Comparison of ENCODE assay signal across 8 cellular contexts in the genomic region with DNA sequence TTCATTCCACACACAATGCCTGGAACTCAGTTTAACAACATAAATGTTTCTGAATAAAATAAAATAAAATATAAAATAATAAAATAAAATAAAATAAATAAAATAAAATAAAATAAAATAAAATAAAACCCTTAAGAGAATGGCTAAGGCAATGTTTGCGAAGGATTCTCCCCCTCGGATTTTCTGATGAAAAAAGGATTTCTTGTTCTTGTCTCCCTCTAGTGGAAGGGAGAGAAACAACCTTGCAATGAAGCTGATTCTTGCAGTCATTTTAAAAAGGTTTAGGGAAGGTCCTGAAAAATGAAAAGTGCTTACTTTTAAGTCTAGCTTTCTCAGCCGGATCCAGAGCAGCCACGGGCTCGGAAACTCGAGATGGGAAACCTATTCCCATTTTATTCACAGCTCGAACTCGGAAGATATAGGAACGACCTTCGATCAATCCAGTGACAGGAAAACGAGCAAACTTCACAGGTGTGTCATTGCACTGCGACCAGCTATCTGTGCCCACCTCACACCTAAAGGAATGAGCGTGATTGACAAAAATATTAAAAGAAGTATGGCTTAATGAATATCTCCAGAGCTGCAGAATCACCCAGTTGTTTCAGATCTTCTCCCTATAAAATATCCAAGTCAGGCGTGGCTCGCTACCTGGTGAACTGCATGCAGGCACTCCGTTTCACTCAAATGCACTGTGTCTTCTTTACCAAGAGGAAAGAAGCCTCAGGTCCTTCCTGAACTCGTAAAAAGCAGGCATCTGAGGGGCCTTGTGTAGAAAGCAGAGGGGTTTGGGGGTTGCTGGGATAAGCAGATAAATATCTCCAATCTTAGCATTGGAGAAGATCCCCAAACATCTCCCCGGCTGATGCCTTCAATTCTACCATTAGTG.
A peak's percentile ranks its signal among the peaks of the same experiment; 100 is the strongest.
DNase-seq lines count a peak whose midpoint lies in the region; ATAC-seq, FAIRE-seq and TF ChIP-seq lines count a peak whose summit lies in the region.

No MANE protein-coding gene starts in this region.

- H3K4me3 ChIP-seq in brain microvascular endothelial cell (ENCODE audit: low read depth, low read length) (no peak overlapping the region), HepG2 (replicated peaks in 1 of 3; ENCODE audit: insufficient read depth in 1 of 3, low read depth in 2 of 3, low read length in 3 of 3) (peak overlapping the region in 1 of 3 experiments; percentile 24; a peak in 1 of 6 replicates)

- no peaks in the 10 kb centered on the region for H3K9me3 ChIP-seq in HepG2 (ENCODE audit: low read length)

- no peaks in the 10 kb centered on the region for H4K20me1 ChIP-seq in HepG2 (ENCODE audit: insufficient read depth, low read length)

- FAIRE-seq in A204.1 (lab: Jason Lieb, UNC) (peak; percentile 97), HepG2 (lab: Jason Lieb, UNC) (peak; percentile 78)

- H2AFZ ChIP-seq in HepG2 (ENCODE audit: low read length), result peak overlapping the region; percentile 52

- H3K36me3 ChIP-seq in brain microvascular endothelial cell (replicated peaks) (no peaks in the 10 kb centered on the region), HepG2 (replicated peaks in 1 of 2; ENCODE audit: control insufficient read depth in 1 of 2, insufficient read depth in 2 of 2, low read length in 2 of 2) (no peaks in the 10 kb centered on the region)

- WGBS in HepG2 (ENCODE audit: low lambda C conversion rate), result 44% methylated on average over 18 of the region's 18 CpGs

- H3K9me3 Mint-ChIP-seq in activated naive CD8-positive, alpha-beta T cell treated with anti-CD3 and anti-CD28 coated beads for 36 hours, result no peaks in the 10 kb centered on the region

- no peaks in the 10 kb centered on the region for H3K79me2 ChIP-seq in HepG2 (ENCODE audit: insufficient read depth, low read length)

- DNase-seq in GM10266 (ENCODE audit: extremely low spot score) (peak; percentile 59), NCI-H2107 (lab: John Stamatoyannopoulos, UW) (peak; percentile 0), brain microvascular endothelial cell (no peak), HepG2 (ENCODE audit: low spot score) (peak; percentile 36), OCI-M2 (lab: John Stamatoyannopoulos, UW; ENCODE audit: unreplicated experiment) (no peak)
- no peak for DNase-seq in activated naive CD8-positive, alpha-beta T cell treated with anti-CD3 and anti-CD28 coated beads for 36 hours
- DNase-seq in activated CD4-positive, CD25-positive, alpha-beta regulatory T cell treated with anti-CD3 and anti-CD28 coated beads, Interleukin-2, amount 50 U/mL, for 72 hours, result no peak

- peaks cover 66% of the 10 kb centered on the region for H3K4me1 ChIP-seq in HepG2 (ENCODE audit: insufficient read depth, low read length)

- H3K27me3 ChIP-seq in brain microvascular endothelial cell (replicated peaks) (no peaks in the 10 kb centered on the region), HepG2 (ENCODE audit: control insufficient read depth in 1 of 2, insufficient read depth in 2 of 2, low read length in 2 of 2) (no peaks in the 10 kb centered on the region)

- no peak overlapping the region for H3K27ac ChIP-seq in brain microvascular endothelial cell
- no peak overlapping the region for H3K27ac ChIP-seq in HepG2 (ENCODE audit: extremely low read length, insufficient read depth, low read length)

- no peak for ATAC-seq in HepG2

- no TSS peak for BruUV-seq in HepG2 (replicated peaks; lab: Mats Ljungman, UMichigan)

- in situ Hi-C loops in brain microvascular endothelial cell (cut with HindIII; ENCODE audit: low pct_ligation_motif_present, low sequenced_read_pairs) (no loop called here), HepG2 (cut with HindIII; ENCODE audit: extremely low pct_ligation_motif_present, low pct_unique_long_range_greater_than_20kb) (loop anchor here (5.0 to 10.0 kb wide), 2 partner anchors 96 to 217 kb away; a partner anchor contains a TSS)

- no peaks in the 10 kb centered on the region for H3K36me3 Mint-ChIP-seq in activated naive CD8-positive, alpha-beta T cell treated with anti-CD3 and anti-CD28 coated beads for 36 hours

- peak; percentile 41; the same call in 1 of the 2 replicates for TF ChIP-seq RAD21 in HepG2 (CRISPR knock-in tag; IDR thresholded peaks at IDR 0.05)

- peak overlapping the region; percentile 54 for H3K4me2 ChIP-seq in HepG2 (ENCODE audit: low read depth, low read length)

- TF ChIP-seq CTCF in GM10266 (IDR thresholded peaks at IDR 0.05; ENCODE audit: control insufficient read depth, insufficient read depth, low read depth, missing control alignments) (peak; percentile 67), brain microvascular endothelial cell (IDR thresholded peaks at IDR 0.05; ENCODE audit: low read depth, low read length, missing control alignments) (peak; percentile 69), HepG2 (CRISPR knock-in tag; IDR thresholded peaks at IDR 0.05) (peak; percentile 63)

- CTCF ChIA-PET in HepG2 (lab: Yijun Ruan, JAX; ENCODE audit: low intra/inter-chr PET ratio, low total read pairs), result interaction anchor here (0.7 to 2.4 kb wide), 4 partner anchors 88 to 219 kb away, joined by 4 to 16 read pairs (median 4); no protein-coding TSS in a partner anchor

- peaks cover 3% of the 10 kb centered on the region for H3K4me1 Mint-ChIP-seq in activated naive CD8-positive, alpha-beta T cell treated with anti-CD3 and anti-CD28 coated beads for 36 hours

- TF ChIP-seq POLR2A in HepG2 (IDR thresholded peaks at IDR 0.05; ENCODE audit: insufficient read depth in 1 of 2, low read depth in 2 of 2, low read length in 2 of 2), result no peak

- H3K4me3 Mint-ChIP-seq in activated naive CD8-positive, alpha-beta T cell treated with anti-CD3 and anti-CD28 coated beads for 36 hours, result no peak overlapping the region

- POLR2A ChIA-PET in HepG2 (lab: Yijun Ruan, JAX), result interaction anchor here (0.7 to 2.9 kb wide), 3 partner anchors 23 to 95 kb away, joined by 3 to 16 read pairs (median 3); no protein-coding TSS in a partner anchor

- no peaks in the 10 kb centered on the region for H3K27me3 Mint-ChIP-seq in activated naive CD8-positive, alpha-beta T cell treated with anti-CD3 and anti-CD28 coated beads for 36 hours

- intact Hi-C loops in HepG2 (cut with micrococcal nuclease; ENCODE audit: unreplicated experiment), result loop anchor here (1.0 kb wide), 1 partner anchor 95 kb away; no protein-coding TSS in a partner anchor

- no peak overlapping the region for H3K27ac Mint-ChIP-seq in activated naive CD8-positive, alpha-beta T cell treated with anti-CD3 and anti-CD28 coated beads for 36 hours

- TF ChIP-seq EP300 in HepG2 (IDR thresholded peaks at IDR 0.05; ENCODE audit: low read depth in 2 of 2, low read length in 2 of 2) (no peak), HepG2 (CRISPR knock-in tag; IDR thresholded peaks at IDR 0.05; ENCODE audit: borderline replicate concordance) (no peak)

- H3K9ac ChIP-seq in HepG2 (ENCODE audit: insufficient read depth, low read depth, low read length), result 0 out of 2 replicates have a peak overlapping the region, but pooled peaks have one; percentile 7

TF ChIP-seq in HepG2, 621 proteins besides CTCF, POLR2A, EP300 and RAD21 (continues in another document):
- TF ChIP-seq, protein P1, sequence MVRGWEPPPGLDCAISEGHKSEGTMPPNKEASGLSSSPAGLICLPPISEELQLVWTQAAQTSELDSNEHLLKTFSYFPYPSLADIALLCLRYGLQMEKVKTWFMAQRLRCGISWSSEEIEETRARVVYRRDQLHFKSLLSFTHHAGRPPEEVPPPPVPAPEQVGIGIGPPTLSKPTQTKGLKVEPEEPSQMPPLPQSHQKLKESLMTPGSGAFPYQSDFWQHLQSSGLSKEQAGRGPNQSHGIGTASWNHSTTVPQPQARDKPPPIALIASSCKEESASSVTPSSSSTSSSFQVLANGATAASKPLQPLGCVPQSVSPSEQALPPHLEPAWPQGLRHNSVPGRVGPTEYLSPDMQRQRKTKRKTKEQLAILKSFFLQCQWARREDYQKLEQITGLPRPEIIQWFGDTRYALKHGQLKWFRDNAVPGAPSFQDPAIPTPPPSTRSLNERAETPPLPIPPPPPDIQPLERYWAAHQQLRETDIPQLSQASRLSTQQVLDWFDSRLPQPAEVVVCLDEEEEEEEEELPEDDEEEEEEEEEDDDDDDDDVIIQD (CRISPR knock-in tag; IDR thresholded peaks at IDR 0.05; ENCODE audit: low read depth), result 0 out of 2 replicates have a peak, but pooled peaks have one; percentile 45
- no peak for TF ChIP-seq KLF9 (CRISPR knock-in tag; IDR thresholded peaks at IDR 0.05; ENCODE audit: low read depth)
- no peak for TF ChIP-seq KLF15 (CRISPR knock-in tag; IDR thresholded peaks at IDR 0.05; ENCODE audit: borderline replicate concordance)
- peak; percentile 71; the same call in 1 of the 2 replicates for TF ChIP-seq SMC3 (IDR thresholded peaks at IDR 0.05; ENCODE audit: low read length)
- no peak for TF ChIP-seq NFATC3 (CRISPR knock-in tag; IDR thresholded peaks at IDR 0.05)
- peak; percentile 76 for TF ChIP-seq STAG1 (CRISPR knock-in tag; IDR thresholded peaks at IDR 0.05)
- no peak for TF ChIP-seq RAD51 (IDR thresholded peaks at IDR 0.05; ENCODE audit: borderline replicate concordance)
- TF ChIP-seq ZNF496 (CRISPR knock-in tag; IDR thresholded peaks at IDR 0.05; ENCODE audit: insufficient replicate concordance), result no peak
- no peak for TF ChIP-seq ZNF484 (CRISPR knock-in tag; IDR thresholded peaks at IDR 0.05; ENCODE audit: borderline replicate concordance, low read depth)
- no peak for TF ChIP-seq ZNF776 (CRISPR knock-in tag; IDR thresholded peaks at IDR 0.05)
- TF ChIP-seq, protein P2, sequence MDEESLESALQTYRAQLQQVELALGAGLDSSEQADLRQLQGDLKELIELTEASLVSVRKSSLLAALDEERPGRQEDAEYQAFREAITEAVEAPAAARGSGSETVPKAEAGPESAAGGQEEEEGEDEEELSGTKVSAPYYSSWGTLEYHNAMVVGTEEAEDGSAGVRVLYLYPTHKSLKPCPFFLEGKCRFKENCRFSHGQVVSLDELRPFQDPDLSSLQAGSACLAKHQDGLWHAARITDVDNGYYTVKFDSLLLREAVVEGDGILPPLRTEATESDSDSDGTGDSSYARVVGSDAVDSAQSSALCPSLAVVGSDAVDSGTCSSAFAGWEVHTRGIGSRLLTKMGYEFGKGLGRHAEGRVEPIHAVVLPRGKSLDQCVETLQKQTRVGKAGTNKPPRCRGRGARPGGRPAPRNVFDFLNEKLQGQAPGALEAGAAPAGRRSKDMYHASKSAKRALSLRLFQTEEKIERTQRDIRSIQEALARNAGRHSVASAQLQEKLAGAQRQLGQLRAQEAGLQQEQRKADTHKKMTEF (CRISPR knock-in tag; IDR thresholded peaks at IDR 0.05), result 0 out of 2 replicates have a peak, but pooled peaks have one; percentile 28
- no peak for TF ChIP-seq SOX6 (IDR thresholded peaks at IDR 0.05)
- 0 out of 2 replicates have a peak, but pooled peaks have one; percentile 14 for TF ChIP-seq SOX6 (CRISPR knock-in tag; IDR thresholded peaks at IDR 0.05)

Comparison
In these comparisons a context has a peak if more than half of its experiments do, and no peak if none do; other contexts are left out.
1. DNase-seq: peak in GM10266 (single experiment), NCI-H2107 (single experiment) and HepG2 (single experiment); none in brain microvascular endothelial cell (single experiment), activated naive CD8-positive, alpha-beta T cell treated with anti-CD3 and anti-CD28 coated beads for 36 hours (single experiment), activated CD4-positive, CD25-positive, alpha-beta regulatory T cell treated with anti-CD3 and anti-CD28 coated beads, Interleukin-2, amount 50 U/mL, for 72 hours (single experiment) and OCI-M2 (single experiment).
2. Peak in every context shown above with its lines, with median percentiles within 50 percentile points of each other: CTCF ChIP-seq.